Comparison of ENCODE assay signal across 19 cellular contexts in the genomic region with DNA sequence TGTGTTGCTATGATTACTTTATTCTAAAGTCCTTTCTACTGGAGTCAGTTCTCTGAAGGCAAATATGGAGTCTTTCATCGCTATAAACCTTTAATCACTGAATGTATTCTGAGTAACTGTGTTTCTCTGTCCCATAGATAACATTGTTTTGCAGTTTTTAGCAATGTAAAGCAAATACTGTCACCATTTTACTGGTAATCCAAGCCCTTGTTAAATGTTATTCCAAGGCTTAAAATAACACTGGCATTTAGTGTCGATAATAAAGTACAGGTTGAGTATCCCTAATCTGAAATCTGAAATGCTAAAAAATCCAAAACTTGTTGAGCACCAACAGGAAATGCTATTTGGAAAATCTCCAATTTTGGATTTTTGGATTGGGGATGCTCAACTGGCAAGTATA.
"Had no signal": no experiment of that assay in that cellular context is flagged by ENCODE, and none has a peak within 500 bp of the region (broad histone marks: within the 10 kb centered on the region; RNA-seq: fewer than 3 reads in every experiment).

No MANE protein-coding gene starts in this region.

- ATAC-seq: gastroesophageal sphincter; left colon; mucosa of descending colon; naive thymus-derived CD8-positive, alpha-beta T cell had no signal

- H3K4me1 ChIP-seq: colonic mucosa, esophagus squamous epithelium, suprapubic skin, upper lobe of left lung, vagina had no signal

- H3K4me3 ChIP-seq: colonic mucosa, esophagus squamous epithelium, gastroesophageal sphincter, mucosa of descending colon, right atrium auricular region, sigmoid colon, skin epidermis, stomach, suprapubic skin, thyroid gland, upper lobe of left lung, vagina had no signal

- DNase-seq: colonic mucosa; dermis blood vessel endothelial cell; esophagus squamous epithelium; foreskin fibroblast; glutamatergic neuron; left colon; mucosa of descending colon; naive thymus-derived CD8-positive, alpha-beta T cell; sigmoid colon; stimulated activated naive CD4-positive, alpha-beta T cell; stomach; thyroid gland; upper lobe of left lung had no signal

- H3K27ac ChIP-seq: colonic mucosa, esophagus squamous epithelium, gastroesophageal sphincter, neutrophil, right atrium auricular region, sigmoid colon, skin epidermis, stomach, suprapubic skin, thyroid gland, vagina had no signal

- H3K9me3 Mint-ChIP-seq: naive thymus-derived CD8-positive, alpha-beta T cell had no signal

- H3K9me3 ChIP-seq: colonic mucosa, esophagus squamous epithelium, gastroesophageal sphincter, mucosa of descending colon, neutrophil, right atrium auricular region, sigmoid colon, stomach, suprapubic skin, thyroid gland, upper lobe of left lung, vagina had no signal

- H3K27me3 ChIP-seq: colonic mucosa, esophagus squamous epithelium, gastroesophageal sphincter, neutrophil, right atrium auricular region, sigmoid colon, stomach, suprapubic skin, thyroid gland, upper lobe of left lung, vagina had no signal

- H3K4me3 Mint-ChIP-seq: naive thymus-derived CD8-positive, alpha-beta T cell had no signal

- H3K27me3 Mint-ChIP-seq: naive thymus-derived CD8-positive, alpha-beta T cell had no signal
